1 cellular context compared by ENCODE assay signal in the genomic region with DNA sequence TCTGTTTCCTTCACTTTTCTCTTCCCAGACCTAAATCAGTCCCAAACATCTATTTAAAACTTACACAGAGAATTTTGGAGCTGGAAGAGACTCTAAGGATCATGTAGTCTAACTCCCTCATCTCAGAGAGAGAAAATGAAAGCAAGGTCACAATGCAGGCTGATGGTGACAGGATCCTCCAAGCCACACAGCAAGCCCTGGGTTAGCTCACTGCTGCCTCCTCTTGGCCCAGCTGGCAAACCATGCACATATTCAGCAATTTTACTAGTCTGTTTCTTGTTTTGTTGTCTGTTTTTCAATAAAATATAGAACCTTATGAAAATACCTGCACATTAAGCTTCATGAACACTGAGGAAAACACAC.
TF ChIP-seq lines count a peak whose summit lies in the region.

No MANE protein-coding gene starts in this region.

TF ChIP-seq in K562, 482 proteins besides CTCF, POLR2A, EP300 and RAD21 (continues in another document):
- TF ChIP-seq, protein P1, sequence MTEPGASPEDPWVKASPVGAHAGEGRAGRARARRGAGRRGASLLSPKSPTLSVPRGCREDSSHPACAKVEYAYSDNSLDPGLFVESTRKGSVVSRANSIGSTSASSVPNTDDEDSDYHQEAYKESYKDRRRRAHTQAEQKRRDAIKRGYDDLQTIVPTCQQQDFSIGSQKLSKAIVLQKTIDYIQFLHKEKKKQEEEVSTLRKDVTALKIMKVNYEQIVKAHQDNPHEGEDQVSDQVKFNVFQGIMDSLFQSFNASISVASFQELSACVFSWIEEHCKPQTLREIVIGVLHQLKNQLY (CRISPR knock-in tag; conservative IDR thresholded peaks at IDR 0.05), result no peak
- TF ChIP-seq, protein P2, sequence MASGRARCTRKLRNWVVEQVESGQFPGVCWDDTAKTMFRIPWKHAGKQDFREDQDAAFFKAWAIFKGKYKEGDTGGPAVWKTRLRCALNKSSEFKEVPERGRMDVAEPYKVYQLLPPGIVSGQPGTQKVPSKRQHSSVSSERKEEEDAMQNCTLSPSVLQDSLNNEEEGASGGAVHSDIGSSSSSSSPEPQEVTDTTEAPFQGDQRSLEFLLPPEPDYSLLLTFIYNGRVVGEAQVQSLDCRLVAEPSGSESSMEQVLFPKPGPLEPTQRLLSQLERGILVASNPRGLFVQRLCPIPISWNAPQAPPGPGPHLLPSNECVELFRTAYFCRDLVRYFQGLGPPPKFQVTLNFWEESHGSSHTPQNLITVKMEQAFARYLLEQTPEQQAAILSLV (tag; IDR thresholded peaks at IDR 0.05), result no peak
- TF ChIP-seq ZNF133 (CRISPR knock-in tag; IDR thresholded peaks at IDR 0.05) (no peak), POLR3G (IDR thresholded peaks at IDR 0.05; ENCODE audit: extremely low read depth, insufficient read length, insufficient replicate concordance) (no peak), POLR2B (IDR thresholded peaks at IDR 0.05; ENCODE audit: low read depth, partially characterized antibody) (no peak), SP1 (CRISPR knock-in tag; IDR thresholded peaks at IDR 0.05) (0 out of 2 replicates have a peak, but pooled peaks have one; percentile 33), IFI16 (CRISPR knock-in tag; IDR thresholded peaks at IDR 0.05) (no peak), RCOR1 (IDR thresholded peaks at IDR 0.05; ENCODE audit: borderline replicate concordance in 1 of 2, low read depth in 2 of 2, low read length in 2 of 2) (peak in 1 of 2 experiments; percentile 61; a peak in 1 of 4 replicates), ZKSCAN8 (CRISPR knock-in tag; IDR thresholded peaks at IDR 0.05) (no peak), FOXJ3 (CRISPR knock-in tag; IDR thresholded peaks at IDR 0.05) (no peak), SMC3 (conservative IDR thresholded peaks at IDR 0.05; ENCODE audit: insufficient read depth, low read depth, low read length) (peak; percentile 52; the same call in 1 of the 2 replicates), NFIC (IDR thresholded peaks at IDR 0.05) (no peak), PCBP2 (IDR thresholded peaks at IDR 0.05; ENCODE audit: low read depth, low read length, poor library complexity, severe bottlenecking) (no peak), MAFF (IDR thresholded peaks at IDR 0.05; ENCODE audit: low read length) (no peak; the same call in 1 of the 2 replicates), ZNF57 (CRISPR knock-in tag; IDR thresholded peaks at IDR 0.05) (no peak), KLF16 (IDR thresholded peaks at IDR 0.05) (peak; percentile 32; the same call in 1 of the 2 replicates), GATAD2A (IDR thresholded peaks at IDR 0.05) (no peak), ZNF766 (CRISPR knock-in tag; conservative IDR thresholded peaks at IDR 0.05) (0 out of 2 replicates have a peak, but pooled peaks have one; percentile 25), NR2C2 (CRISPR knock-in tag; IDR thresholded peaks at IDR 0.05) (no peak), NR2C2 (tag; IDR thresholded peaks at IDR 0.05) (peak; percentile 40; the same call in 1 of the 2 replicates), ZNF197 (CRISPR knock-in tag; IDR thresholded peaks at IDR 0.05; ENCODE audit: low read depth) (0 out of 2 replicates have a peak, but pooled peaks have one; percentile 27), ZKSCAN1 (IDR thresholded peaks at IDR 0.05; ENCODE audit: low read depth, low read length) (peak; percentile 24; the same call in 1 of the 2 replicates), KLF6 (CRISPR knock-in tag; IDR thresholded peaks at IDR 0.05; ENCODE audit: borderline replicate concordance) (no peak), MAFG (tag; conservative IDR thresholded peaks at IDR 0.05) (no peak), NR3C1 (CRISPR knock-in tag; IDR thresholded peaks at IDR 0.05) (no peak), JUND (IDR thresholded peaks at IDR 0.05; ENCODE audit: borderline replicate concordance, low read depth, low read length) (peak; percentile 31; the same call in 1 of the 2 replicates), JUND (tag; IDR thresholded peaks at IDR 0.05; ENCODE audit: borderline replicate concordance, low read depth, low read length) (no peak), NCOA1 (IDR thresholded peaks at IDR 0.05; ENCODE audit: low read depth) (no peak), HDAC1 (IDR thresholded peaks at IDR 0.05) (no peak), RBFOX2 (IDR thresholded peaks at IDR 0.05; ENCODE audit: low read depth, low read length) (no peak), STAT5A (IDR thresholded peaks at IDR 0.05; ENCODE audit: borderline replicate concordance, low read length) (no peak), HLTF (IDR thresholded peaks at IDR 0.05) (no peak), ZNF174 (CRISPR knock-in tag; IDR thresholded peaks at IDR 0.05) (no peak), ZNF354B (CRISPR knock-in tag; IDR thresholded peaks at IDR 0.05) (no peak)
- TF ChIP-seq, protein P3, sequence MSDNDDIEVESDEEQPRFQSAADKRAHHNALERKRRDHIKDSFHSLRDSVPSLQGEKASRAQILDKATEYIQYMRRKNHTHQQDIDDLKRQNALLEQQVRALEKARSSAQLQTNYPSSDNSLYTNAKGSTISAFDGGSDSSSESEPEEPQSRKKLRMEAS (CRISPR knock-in tag; IDR thresholded peaks at IDR 0.05), result no peak
- TF ChIP-seq, protein P4, sequence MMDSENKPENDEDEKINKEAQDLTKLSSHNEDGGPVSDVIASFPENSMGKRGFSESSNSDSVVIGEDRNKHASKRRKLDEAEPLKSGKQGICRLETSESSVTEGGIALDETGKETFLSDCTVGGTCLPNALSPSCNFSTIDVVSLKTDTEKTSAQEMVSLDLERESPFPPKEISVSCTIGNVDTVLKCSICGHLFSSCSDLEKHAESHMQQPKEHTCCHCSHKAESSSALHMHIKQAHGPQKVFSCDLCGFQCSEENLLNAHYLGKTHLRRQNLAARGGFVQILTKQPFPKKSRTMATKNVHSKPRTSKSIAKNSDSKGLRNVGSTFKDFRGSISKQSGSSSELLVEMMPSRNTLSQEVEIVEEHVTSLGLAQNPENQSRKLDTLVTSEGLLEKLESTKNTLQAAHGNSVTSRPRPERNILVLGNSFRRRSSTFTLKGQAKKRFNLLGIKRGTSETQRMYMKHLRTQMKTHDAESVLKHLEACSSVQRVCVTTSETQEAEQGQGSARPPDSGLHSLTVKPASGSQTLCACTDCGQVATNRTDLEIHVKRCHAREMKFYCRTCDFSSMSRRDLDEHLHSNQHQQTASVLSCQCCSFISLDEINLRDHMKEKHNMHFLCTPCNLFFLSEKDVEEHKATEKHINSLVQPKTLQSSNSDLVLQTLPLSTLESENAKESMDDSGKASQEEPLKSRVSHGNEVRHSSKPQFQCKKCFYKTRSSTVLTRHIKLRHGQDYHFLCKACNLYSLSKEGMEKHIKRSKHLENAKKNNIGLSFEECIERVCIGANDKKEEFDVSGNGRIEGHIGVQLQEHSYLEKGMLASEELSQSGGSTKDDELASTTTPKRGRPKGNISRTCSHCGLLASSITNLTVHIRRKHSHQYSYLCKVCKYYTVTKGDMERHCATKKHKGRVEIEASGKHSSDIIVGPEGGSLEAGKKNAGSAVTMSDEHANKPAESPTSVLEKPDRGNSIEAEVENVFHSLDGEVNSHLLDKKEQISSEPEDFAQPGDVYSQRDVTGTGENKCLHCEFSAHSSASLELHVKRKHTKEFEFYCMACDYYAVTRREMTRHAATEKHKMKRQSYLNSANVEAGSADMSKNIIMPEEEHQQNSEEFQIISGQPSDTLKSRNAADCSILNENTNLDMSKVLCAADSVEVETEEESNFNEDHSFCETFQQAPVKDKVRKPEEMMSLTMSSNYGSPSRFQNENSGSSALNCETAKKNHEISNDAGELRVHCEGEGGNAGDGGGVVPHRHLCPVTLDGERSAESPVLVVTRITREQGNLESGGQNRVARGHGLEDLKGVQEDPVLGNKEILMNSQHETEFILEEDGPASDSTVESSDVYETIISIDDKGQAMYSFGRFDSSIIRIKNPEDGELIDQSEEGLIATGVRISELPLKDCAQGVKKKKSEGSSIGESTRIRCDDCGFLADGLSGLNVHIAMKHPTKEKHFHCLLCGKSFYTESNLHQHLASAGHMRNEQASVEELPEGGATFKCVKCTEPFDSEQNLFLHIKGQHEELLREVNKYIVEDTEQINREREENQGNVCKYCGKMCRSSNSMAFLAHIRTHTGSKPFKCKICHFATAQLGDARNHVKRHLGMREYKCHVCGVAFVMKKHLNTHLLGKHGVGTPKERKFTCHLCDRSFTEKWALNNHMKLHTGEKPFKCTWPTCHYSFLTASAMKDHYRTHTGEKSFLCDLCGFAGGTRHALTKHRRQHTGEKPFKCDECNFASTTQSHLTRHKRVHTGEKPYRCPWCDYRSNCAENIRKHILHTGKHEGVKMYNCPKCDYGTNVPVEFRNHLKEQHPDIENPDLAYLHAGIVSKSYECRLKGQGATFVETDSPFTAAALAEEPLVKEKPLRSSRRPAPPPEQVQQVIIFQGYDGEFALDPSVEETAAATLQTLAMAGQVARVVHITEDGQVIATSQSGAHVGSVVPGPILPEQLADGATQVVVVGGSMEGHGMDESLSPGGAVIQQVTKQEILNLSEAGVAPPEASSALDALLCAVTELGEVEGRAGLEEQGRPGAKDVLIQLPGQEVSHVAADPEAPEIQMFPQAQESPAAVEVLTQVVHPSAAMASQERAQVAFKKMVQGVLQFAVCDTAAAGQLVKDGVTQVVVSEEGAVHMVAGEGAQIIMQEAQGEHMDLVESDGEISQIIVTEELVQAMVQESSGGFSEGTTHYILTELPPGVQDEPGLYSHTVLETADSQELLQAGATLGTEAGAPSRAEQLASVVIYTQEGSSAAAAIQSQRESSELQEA (IDR thresholded peaks at IDR 0.05; ENCODE audit: low read depth), result no peak
- TF ChIP-seq, protein P5, sequence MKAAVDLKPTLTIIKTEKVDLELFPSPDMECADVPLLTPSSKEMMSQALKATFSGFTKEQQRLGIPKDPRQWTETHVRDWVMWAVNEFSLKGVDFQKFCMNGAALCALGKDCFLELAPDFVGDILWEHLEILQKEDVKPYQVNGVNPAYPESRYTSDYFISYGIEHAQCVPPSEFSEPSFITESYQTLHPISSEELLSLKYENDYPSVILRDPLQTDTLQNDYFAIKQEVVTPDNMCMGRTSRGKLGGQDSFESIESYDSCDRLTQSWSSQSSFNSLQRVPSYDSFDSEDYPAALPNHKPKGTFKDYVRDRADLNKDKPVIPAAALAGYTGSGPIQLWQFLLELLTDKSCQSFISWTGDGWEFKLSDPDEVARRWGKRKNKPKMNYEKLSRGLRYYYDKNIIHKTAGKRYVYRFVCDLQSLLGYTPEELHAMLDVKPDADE (conservative IDR thresholded peaks at IDR 0.05; ENCODE audit: control insufficient read depth, low read depth, low read length), result no peak
- TF ChIP-seq, protein P6, sequence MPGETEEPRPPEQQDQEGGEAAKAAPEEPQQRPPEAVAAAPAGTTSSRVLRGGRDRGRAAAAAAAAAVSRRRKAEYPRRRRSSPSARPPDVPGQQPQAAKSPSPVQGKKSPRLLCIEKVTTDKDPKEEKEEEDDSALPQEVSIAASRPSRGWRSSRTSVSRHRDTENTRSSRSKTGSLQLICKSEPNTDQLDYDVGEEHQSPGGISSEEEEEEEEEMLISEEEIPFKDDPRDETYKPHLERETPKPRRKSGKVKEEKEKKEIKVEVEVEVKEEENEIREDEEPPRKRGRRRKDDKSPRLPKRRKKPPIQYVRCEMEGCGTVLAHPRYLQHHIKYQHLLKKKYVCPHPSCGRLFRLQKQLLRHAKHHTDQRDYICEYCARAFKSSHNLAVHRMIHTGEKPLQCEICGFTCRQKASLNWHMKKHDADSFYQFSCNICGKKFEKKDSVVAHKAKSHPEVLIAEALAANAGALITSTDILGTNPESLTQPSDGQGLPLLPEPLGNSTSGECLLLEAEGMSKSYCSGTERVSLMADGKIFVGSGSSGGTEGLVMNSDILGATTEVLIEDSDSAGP (CRISPR knock-in tag; IDR thresholded peaks at IDR 0.05), result no peak
- TF ChIP-seq, protein P7, sequence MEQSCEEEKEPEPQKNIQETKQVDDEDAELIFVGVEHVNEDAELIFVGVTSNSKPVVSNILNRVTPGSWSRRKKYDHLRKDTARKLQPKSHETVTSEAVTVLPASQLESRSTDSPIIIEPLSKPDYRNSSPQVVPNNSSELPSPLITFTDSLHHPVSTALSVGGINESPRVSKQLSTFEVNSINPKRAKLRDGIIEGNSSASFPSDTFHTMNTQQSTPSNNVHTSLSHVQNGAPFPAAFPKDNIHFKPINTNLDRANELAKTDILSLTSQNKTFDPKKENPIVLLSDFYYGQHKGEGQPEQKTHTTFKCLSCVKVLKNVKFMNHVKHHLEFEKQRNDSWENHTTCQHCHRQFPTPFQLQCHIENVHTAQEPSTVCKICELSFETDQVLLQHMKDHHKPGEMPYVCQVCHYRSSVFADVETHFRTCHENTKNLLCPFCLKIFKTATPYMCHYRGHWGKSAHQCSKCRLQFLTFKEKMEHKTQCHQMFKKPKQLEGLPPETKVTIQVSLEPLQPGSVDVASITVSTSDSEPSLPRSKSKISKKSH (CRISPR knock-in tag; IDR thresholded peaks at IDR 0.05), result no peak
- TF ChIP-seq, protein P8, sequence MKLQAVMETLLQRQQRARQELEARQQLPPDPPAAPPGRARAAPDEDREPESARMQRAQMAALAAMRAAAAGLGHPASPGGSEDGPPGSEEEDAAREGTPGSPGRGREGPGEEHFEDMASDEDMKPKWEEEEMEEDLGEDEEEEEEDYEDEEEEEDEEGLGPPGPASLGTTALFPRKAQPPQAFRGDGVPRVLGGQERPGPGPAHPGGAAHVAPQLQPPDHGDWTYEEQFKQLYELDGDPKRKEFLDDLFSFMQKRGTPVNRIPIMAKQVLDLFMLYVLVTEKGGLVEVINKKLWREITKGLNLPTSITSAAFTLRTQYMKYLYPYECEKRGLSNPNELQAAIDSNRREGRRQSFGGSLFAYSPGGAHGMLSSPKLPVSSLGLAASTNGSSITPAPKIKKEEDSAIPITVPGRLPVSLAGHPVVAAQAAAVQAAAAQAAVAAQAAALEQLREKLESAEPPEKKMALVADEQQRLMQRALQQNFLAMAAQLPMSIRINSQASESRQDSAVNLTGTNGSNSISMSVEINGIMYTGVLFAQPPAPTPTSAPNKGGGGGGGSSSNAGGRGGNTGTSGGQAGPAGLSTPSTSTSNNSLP (IDR thresholded peaks at IDR 0.05; ENCODE audit: borderline replicate concordance, low read depth, low read length), result no peak
- TF ChIP-seq, protein P9, sequence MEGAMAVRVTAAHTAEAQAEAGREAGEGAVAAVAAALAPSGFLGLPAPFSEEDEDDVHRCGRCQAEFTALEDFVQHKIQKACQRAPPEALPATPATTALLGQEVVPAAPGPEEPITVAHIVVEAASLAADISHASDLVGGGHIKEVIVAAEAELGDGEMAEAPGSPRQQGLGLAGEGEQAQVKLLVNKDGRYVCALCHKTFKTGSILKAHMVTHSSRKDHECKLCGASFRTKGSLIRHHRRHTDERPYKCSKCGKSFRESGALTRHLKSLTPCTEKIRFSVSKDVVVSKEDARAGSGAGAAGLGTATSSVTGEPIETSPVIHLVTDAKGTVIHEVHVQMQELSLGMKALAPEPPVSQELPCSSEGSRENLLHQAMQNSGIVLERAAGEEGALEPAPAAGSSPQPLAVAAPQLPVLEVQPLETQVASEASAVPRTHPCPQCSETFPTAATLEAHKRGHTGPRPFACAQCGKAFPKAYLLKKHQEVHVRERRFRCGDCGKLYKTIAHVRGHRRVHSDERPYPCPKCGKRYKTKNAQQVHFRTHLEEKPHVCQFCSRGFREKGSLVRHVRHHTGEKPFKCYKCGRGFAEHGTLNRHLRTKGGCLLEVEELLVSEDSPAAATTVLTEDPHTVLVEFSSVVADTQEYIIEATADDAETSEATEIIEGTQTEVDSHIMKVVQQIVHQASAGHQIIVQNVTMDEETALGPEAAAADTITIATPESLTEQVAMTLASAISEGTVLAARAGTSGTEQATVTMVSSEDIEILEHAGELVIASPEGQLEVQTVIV (CRISPR knock-in tag; IDR thresholded peaks at IDR 0.05; ENCODE audit: borderline replicate concordance), result no peak
